23 cellular contexts compared by ENCODE assay signal in genomic region chr5:142428773-142429473, GRCh38.
"Had no signal": no experiment of that assay in that cellular context is flagged by ENCODE, and none has a peak within 500 bp of the region (broad histone marks: within the 10 kb centered on the region; RNA-seq: fewer than 3 reads in every experiment).

No MANE protein-coding gene starts in this region.

- H3K27me3 Mint-ChIP-seq: type B pancreatic cell had no signal

- DNase-seq: activated CD4-positive, alpha-beta T cell treated with anti-CD3 and anti-CD28 coated beads for 1 hour; activated CD4-positive, alpha-beta T cell treated with anti-CD3 and anti-CD28 coated beads, Interleukin-2, amount 50 U/mL, for 1 hour; activated CD8-positive, alpha-beta memory T cell treated with anti-CD3 and anti-CD28 coated beads, Interleukin-2, amount 50 U/mL, for 48 hours; activated effector memory CD4-positive, alpha-beta T cell treated with anti-CD3 and anti-CD28 coated beads, Interleukin-2, amount 50 U/mL, for 16 hours; activated naive CD4-positive, alpha-beta T cell treated with anti-CD3 and anti-CD28 coated beads, Interleukin-2, amount 10 ng/mL, durations not matched to agents 7 days and 5 days; activated T-cell treated with anti-CD3 and anti-CD28 coated beads, Interleukin-2, amount 50 U/mL, for 72 hours; anterior cingulate cortex; body of pancreas; effector CD4-positive, alpha-beta T cell; foreskin keratinocyte; left lung; occipital lobe; right lobe of liver; stimulated activated CD4-positive, alpha-beta T cell treated with anti-CD3 and anti-CD28 coated beads, Interleukin-15, amount 100 ng/mL, for 24 hours; stimulated activated CD8-positive, alpha-beta memory T cell treated with anti-CD3 and anti-CD28 coated beads, Interleukin-4, amount 100 ng/mL, for 48 hours; stimulated activated naive B cell treated with anti-CD40 and anti-IgM and Interleukin-4, amounts not matched to agents 10 μg/mL and 1 μg/mL and 100 μg/mL, for 72 hours; T-helper 1 cell; testis had no signal

- H3K4me1 ChIP-seq: body of pancreas, foreskin keratinocyte, right lobe of liver had no signal

- H3K4me3 ChIP-seq: body of pancreas, cardiac muscle cell, left lung, right lobe of liver, testis, vagina had no signal

- ATAC-seq: activated T-cell treated with anti-CD3 and anti-CD28 coated beads, Interleukin-2, amount 50 U/mL, for 72 hours; body of pancreas; foreskin keratinocyte; left lung; right lobe of liver; stimulated activated naive B cell treated with anti-CD40 and anti-IgM and Interleukin-4, amounts not matched to agents 10 μg/mL and 1 μg/mL and 100 μg/mL, for 72 hours had no signal

- H3K27ac ChIP-seq: body of pancreas, cardiac muscle cell, foreskin keratinocyte, left lung, right lobe of liver, testis, vagina had no signal

- H3K9me3 Mint-ChIP-seq: activated T-cell treated with anti-CD3 and anti-CD28 coated beads, Interleukin-2, amount 50 U/mL, for 72 hours; dendritic cell treated with granulocyte-macrophage colony-stimulating factor and Interleukin-4, amounts not matched to agents 40 ng/mL and 50 ng/mL, for 4 days; stimulated activated naive B cell treated with anti-CD40 and anti-IgM and Interleukin-4, amounts not matched to agents 10 μg/mL and 1 μg/mL and 100 μg/mL, for 72 hours; type B pancreatic cell had no signal

- H3K9me3 ChIP-seq: body of pancreas, left lung, right lobe of liver, testis, vagina had no signal

- H3K27me3 ChIP-seq: body of pancreas, cardiac muscle cell, foreskin keratinocyte, right lobe of liver, testis, vagina had no signal

- H3K27ac Mint-ChIP-seq: activated naive CD4-positive, alpha-beta T cell treated with anti-CD3 and anti-CD28 coated beads, Interleukin-2, amount 10 ng/mL, durations not matched to agents 7 days and 5 days; activated T-cell treated with anti-CD3 and anti-CD28 coated beads, Interleukin-2, amount 50 U/mL, for 72 hours; dendritic cell treated with granulocyte-macrophage colony-stimulating factor and Interleukin-4, amounts not matched to agents 40 ng/mL and 50 ng/mL, for 4 days; stimulated activated naive B cell treated with anti-CD40 and anti-IgM and Interleukin-4, amounts not matched to agents 10 μg/mL and 1 μg/mL and 100 μg/mL, for 72 hours; type B pancreatic cell had no signal

- H3K36me3 Mint-ChIP-seq: type B pancreatic cell had no signal

- H3K4me3 Mint-ChIP-seq: activated naive CD4-positive, alpha-beta T cell treated with anti-CD3 and anti-CD28 coated beads, Interleukin-2, amount 10 ng/mL, durations not matched to agents 7 days and 5 days; activated T-cell treated with anti-CD3 and anti-CD28 coated beads, Interleukin-2, amount 50 U/mL, for 72 hours; dendritic cell treated with granulocyte-macrophage colony-stimulating factor and Interleukin-4, amounts not matched to agents 40 ng/mL and 50 ng/mL, for 4 days; neural crest cell; stimulated activated naive B cell treated with anti-CD40 and anti-IgM and Interleukin-4, amounts not matched to agents 10 μg/mL and 1 μg/mL and 100 μg/mL, for 72 hours; type B pancreatic cell had no signal
